Comparison of ENCODE assay signal across 18 cellular contexts in genomic region chr12:120885521-120885920, GRCh38. TPM values are rescaled to one million over a fixed set of nuclear protein-coding genes. Genes with fewer than 3 reads are reported as not detected.
DNase-seq lines count a peak whose midpoint lies in the region; ATAC-seq and TF ChIP-seq lines count a peak whose summit lies in the region.
"Had no signal": no experiment of that assay in that cellular context is flagged by ENCODE, and none has a peak within 500 bp of the region (broad histone marks: within the 10 kb centered on the region; RNA-seq: fewer than 3 reads in every experiment).

No MANE protein-coding gene starts in this region.

- POLR2A ChIA-PET in CD4-positive, alpha-beta T cell (lab: Charles Lee), result interaction anchor here (0.6 to 2.6 kb wide), 2 partner anchors 18 to 102 kb away, joined by 3 to 14 read pairs; partner anchors contain the start of gene SPPL3
- POLR2A ChIA-PET in SK-N-SH (lab: Yijun Ruan, JAX) (no interaction called here), MCF 10A (lab: Yijun Ruan, JAX) (no interaction called here)

- H3K36me3 ChIP-seq in SK-N-SH (replicated peaks in 1 of 2; ENCODE audit: control insufficient read depth in 1 of 2, insufficient read depth in 2 of 2, low read length in 1 of 2), result no peaks in the 10 kb centered on the region
- H3K36me3 ChIP-seq: HAP-1, SJSA1 had no signal

- no peak for TF ChIP-seq RAD21 in SK-N-SH (IDR thresholded peaks at IDR 0.05; ENCODE audit: low read length)

- no peaks in the 10 kb centered on the region for H3K4me1 ChIP-seq in SK-N-SH (ENCODE audit: control insufficient read depth in 1 of 2, insufficient read depth in 2 of 2, low read depth in 1 of 2, low read length in 1 of 2)
- H3K4me1 ChIP-seq: SJSA1 had no signal

- intact Hi-C loops in CD4-positive, alpha-beta T cell (cut with DNase I, micrococcal nuclease), result loop anchor here in 1 of 2 experiments (10.0 kb wide), 1 partner anchor 91 kb away; no protein-coding TSS in a partner anchor
- intact Hi-C loops in MCF 10A (cut with micrococcal nuclease), result no loop called here

- H3K4me2 ChIP-seq in SK-N-SH, result no peak overlapping the region

- peaks cover 6% of the 10 kb centered on the region for H3K36me3 Mint-ChIP-seq in CD4-positive, alpha-beta T cell (ENCODE audit: low read depth)
- H3K36me3 Mint-ChIP-seq in T-helper 2 cell treated with Interferon-gamma antibody and Interleukin-4, amounts not matched to agents 5 μg/mL and 100 μg/mL, for 36 hours (ENCODE audit: low read depth), result peaks cover 2% of the 10 kb centered on the region
- H3K36me3 Mint-ChIP-seq in MCF 10A (ENCODE audit: insufficient read depth, unreplicated experiment), result peaks cover 3% of the 10 kb centered on the region

- no peak overlapping the region for H3K4me3 ChIP-seq in SK-N-SH (ENCODE audit: low read depth in 2 of 2, low read length in 1 of 2)
- H3K4me3 ChIP-seq: HAP-1, SJSA1 had no signal

- peaks cover 36% of the 10 kb centered on the region; the same call in 1 of the 2 replicates for H4K20me1 ChIP-seq in SK-N-SH (ENCODE audit: insufficient read depth)

- H3K27ac ChIP-seq in CD4-positive, alpha-beta T cell (ENCODE audit: low read depth, low read length), result no peak overlapping the region
- H3K27ac ChIP-seq in SK-N-SH (ENCODE audit: low read depth in 2 of 2, low read length in 1 of 2), result no peak overlapping the region
- H3K27ac ChIP-seq: RWPE1, SJSA1 had no signal

- H3K27ac Mint-ChIP-seq in CD4-positive, alpha-beta T cell, result no peak overlapping the region
- peak overlapping the region; percentile 49 for H3K27ac Mint-ChIP-seq in T-helper 2 cell treated with Interferon-gamma antibody and Interleukin-4, amounts not matched to agents 5 μg/mL and 100 μg/mL, for 36 hours
- no peak overlapping the region for H3K27ac Mint-ChIP-seq in MCF 10A (ENCODE audit: low read depth, unreplicated experiment)

- H3K9me2 ChIP-seq in SK-N-SH, result no peaks in the 10 kb centered on the region

- H3K27me3 Mint-ChIP-seq in CD4-positive, alpha-beta T cell, result no peaks in the 10 kb centered on the region
- no peaks in the 10 kb centered on the region for H3K27me3 Mint-ChIP-seq in T-helper 2 cell treated with Interferon-gamma antibody and Interleukin-4, amounts not matched to agents 5 μg/mL and 100 μg/mL, for 36 hours (ENCODE audit: low read depth)
- no peaks in the 10 kb centered on the region for H3K27me3 Mint-ChIP-seq in MCF 10A (ENCODE audit: insufficient read depth, unreplicated experiment)

- no peak overlapping the region for H2AFZ ChIP-seq in SK-N-SH (ENCODE audit: low read depth)

- no peak overlapping the region for H3K9ac ChIP-seq in SK-N-SH

- H3K4me3 Mint-ChIP-seq in CD4-positive, alpha-beta T cell, result peak overlapping the region; percentile 46
- H3K4me3 Mint-ChIP-seq in T-helper 2 cell treated with Interferon-gamma antibody and Interleukin-4, amounts not matched to agents 5 μg/mL and 100 μg/mL, for 36 hours, result peak overlapping the region; percentile 34
- no peak overlapping the region for H3K4me3 Mint-ChIP-seq in MCF 10A (ENCODE audit: unreplicated experiment)
- H3K4me3 Mint-ChIP-seq: CD14-positive monocyte had no signal

- no peaks in the 10 kb centered on the region for H3F3A ChIP-seq in SK-N-SH (replicated peaks; ENCODE audit: insufficient read depth)

- H3K79me2 ChIP-seq in SK-N-SH (ENCODE audit: insufficient read depth), result peaks cover 96% of the 10 kb centered on the region

- peak; percentile 3 for DNase-seq in DMS153 (lab: John Stamatoyannopoulos, UW)
- no peak for DNase-seq in DMS153 treated with DMSO at 0.1 percent for 48 hours (lab: John Stamatoyannopoulos, UW; ENCODE audit: unreplicated experiment)
- DNase-seq in CD4-positive, alpha-beta T cell, result no peak
- no peak for DNase-seq in T-helper 2 cell treated with Interferon-gamma antibody and Interleukin-4, amounts not matched to agents 5 μg/mL and 100 μg/mL, for 36 hours (ENCODE audit: low spot score)
- DNase-seq in left lobe of liver (ENCODE audit: low spot score), result no peak
- DNase-seq in SK-N-SH, result no peak
- no peak for DNase-seq in MCF 10A (ENCODE audit: unreplicated experiment)
- DNase-seq in NCI-H2081 treated with DMSO at 0.1 percent for 48 hours (lab: John Stamatoyannopoulos, UW), result no peak
- DNase-seq: 8988T, Calu3, DMS79 treated with DMSO at 0.1 percent for 48 hours, NCI-H2029, NCI-H510A, OCI-M1 had no signal

- TF ChIP-seq EP300 in SK-N-SH (IDR thresholded peaks at IDR 0.05; ENCODE audit: borderline replicate concordance in 1 of 2, low read depth in 1 of 2, low read length in 1 of 2), result no peak

- TF ChIP-seq CTCF in CD4-positive, alpha-beta T cell (IDR thresholded peaks at IDR 0.05), result no peak
- TF ChIP-seq CTCF in SK-N-SH (IDR thresholded peaks at IDR 0.05), result no peak
- TF ChIP-seq CTCF in MCF 10A (IDR thresholded peaks at IDR 0.05; ENCODE audit: unreplicated experiment), result no peak

- no peaks in the 10 kb centered on the region for H3K27me3 ChIP-seq in CD4-positive, alpha-beta T cell (ENCODE audit: control insufficient read depth, insufficient read depth, low read length)
- H3K27me3 ChIP-seq in SK-N-SH (ENCODE audit: insufficient read depth), result no peaks in the 10 kb centered on the region
- H3K27me3 ChIP-seq: SJSA1 had no signal

- 94% methylated on average over 2 of the region's 2 CpGs for WGBS in SK-N-SH (ENCODE audit: low lambda C conversion rate)

- no peaks in the 10 kb centered on the region for H3K9me3 Mint-ChIP-seq in CD4-positive, alpha-beta T cell
- no peaks in the 10 kb centered on the region for H3K9me3 Mint-ChIP-seq in T-helper 2 cell treated with Interferon-gamma antibody and Interleukin-4, amounts not matched to agents 5 μg/mL and 100 μg/mL, for 36 hours
- H3K9me3 Mint-ChIP-seq in MCF 10A (ENCODE audit: unreplicated experiment), result no peaks in the 10 kb centered on the region
- H3K9me3 Mint-ChIP-seq: CD14-positive monocyte had no signal

- CTCF ChIA-PET in CD4-positive, alpha-beta T cell (lab: Charles Lee), result interaction anchor here (1.0 kb wide), 2 partner anchors 28 to 238 kb away, joined by 4 to 5 read pairs; no protein-coding TSS in a partner anchor
- CTCF ChIA-PET in SK-N-SH (lab: Yijun Ruan, JAX), result interaction anchor here (1.3 kb wide), 1 partner anchor 60 kb away, joined by 4 read pairs; no protein-coding TSS in a partner anchor
- CTCF ChIA-PET in MCF 10A (lab: Yijun Ruan, JAX), result interaction anchor here (0.6 to 0.7 kb wide), 2 partner anchors 91 to 378 kb away, joined by 3 to 4 read pairs; no protein-coding TSS in a partner anchor

- H3K9me3 ChIP-seq in CD4-positive, alpha-beta T cell (ENCODE audit: control insufficient read depth, low read length), result no peaks in the 10 kb centered on the region
- no peaks in the 10 kb centered on the region for H3K9me3 ChIP-seq in SK-N-SH
- H3K9me3 ChIP-seq: HAP-1, SJSA1 had no signal

- no peak for ATAC-seq in CD4-positive, alpha-beta T cell (ENCODE audit: poor library complexity)
- ATAC-seq in left lobe of liver, result peak; percentile 26

- BruUV-seq in MCF 10A (replicated peaks; lab: Mats Ljungman, UMichigan), result no TSS peak

- H3K4me1 Mint-ChIP-seq in CD4-positive, alpha-beta T cell (ENCODE audit: low read depth), result peaks cover 73% of the 10 kb centered on the region
- peaks cover 46% of the 10 kb centered on the region for H3K4me1 Mint-ChIP-seq in T-helper 2 cell treated with Interferon-gamma antibody and Interleukin-4, amounts not matched to agents 5 μg/mL and 100 μg/mL, for 36 hours (ENCODE audit: low read depth)
- H3K4me1 Mint-ChIP-seq in MCF 10A (ENCODE audit: insufficient read depth, unreplicated experiment), result peaks cover 19% of the 10 kb centered on the region

TF ChIP-seq in SK-N-SH, 30 proteins besides CTCF, POLR2A, EP300 and RAD21 (continues in another document):
- TF ChIP-seq EZH2phosphoT487 (IDR thresholded peaks at IDR 0.05; ENCODE audit: borderline replicate concordance, low read depth) (no peak), TAF1 (IDR thresholded peaks at IDR 0.05; ENCODE audit: borderline replicate concordance, low read depth, low read length) (no peak), FOXJ3 (CRISPR knock-in tag; IDR thresholded peaks at IDR 0.05) (no peak)
- TF ChIP-seq, protein P1, sequence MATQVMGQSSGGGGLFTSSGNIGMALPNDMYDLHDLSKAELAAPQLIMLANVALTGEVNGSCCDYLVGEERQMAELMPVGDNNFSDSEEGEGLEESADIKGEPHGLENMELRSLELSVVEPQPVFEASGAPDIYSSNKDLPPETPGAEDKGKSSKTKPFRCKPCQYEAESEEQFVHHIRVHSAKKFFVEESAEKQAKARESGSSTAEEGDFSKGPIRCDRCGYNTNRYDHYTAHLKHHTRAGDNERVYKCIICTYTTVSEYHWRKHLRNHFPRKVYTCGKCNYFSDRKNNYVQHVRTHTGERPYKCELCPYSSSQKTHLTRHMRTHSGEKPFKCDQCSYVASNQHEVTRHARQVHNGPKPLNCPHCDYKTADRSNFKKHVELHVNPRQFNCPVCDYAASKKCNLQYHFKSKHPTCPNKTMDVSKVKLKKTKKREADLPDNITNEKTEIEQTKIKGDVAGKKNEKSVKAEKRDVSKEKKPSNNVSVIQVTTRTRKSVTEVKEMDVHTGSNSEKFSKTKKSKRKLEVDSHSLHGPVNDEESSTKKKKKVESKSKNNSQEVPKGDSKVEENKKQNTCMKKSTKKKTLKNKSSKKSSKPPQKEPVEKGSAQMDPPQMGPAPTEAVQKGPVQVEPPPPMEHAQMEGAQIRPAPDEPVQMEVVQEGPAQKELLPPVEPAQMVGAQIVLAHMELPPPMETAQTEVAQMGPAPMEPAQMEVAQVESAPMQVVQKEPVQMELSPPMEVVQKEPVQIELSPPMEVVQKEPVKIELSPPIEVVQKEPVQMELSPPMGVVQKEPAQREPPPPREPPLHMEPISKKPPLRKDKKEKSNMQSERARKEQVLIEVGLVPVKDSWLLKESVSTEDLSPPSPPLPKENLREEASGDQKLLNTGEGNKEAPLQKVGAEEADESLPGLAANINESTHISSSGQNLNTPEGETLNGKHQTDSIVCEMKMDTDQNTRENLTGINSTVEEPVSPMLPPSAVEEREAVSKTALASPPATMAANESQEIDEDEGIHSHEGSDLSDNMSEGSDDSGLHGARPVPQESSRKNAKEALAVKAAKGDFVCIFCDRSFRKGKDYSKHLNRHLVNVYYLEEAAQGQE (IDR thresholded peaks at IDR 0.05; ENCODE audit: low read depth, low read length), result no peak
- TF ChIP-seq, protein P2, sequence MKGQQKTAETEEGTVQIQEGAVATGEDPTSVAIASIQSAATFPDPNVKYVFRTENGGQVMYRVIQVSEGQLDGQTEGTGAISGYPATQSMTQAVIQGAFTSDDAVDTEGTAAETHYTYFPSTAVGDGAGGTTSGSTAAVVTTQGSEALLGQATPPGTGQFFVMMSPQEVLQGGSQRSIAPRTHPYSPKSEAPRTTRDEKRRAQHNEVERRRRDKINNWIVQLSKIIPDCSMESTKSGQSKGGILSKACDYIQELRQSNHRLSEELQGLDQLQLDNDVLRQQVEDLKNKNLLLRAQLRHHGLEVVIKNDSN (IDR thresholded peaks at IDR 0.05; ENCODE audit: borderline replicate concordance, low read depth), result no peak

RNA-seq across cellular contexts. Expression of gene SPPL3, which starts 18.6 kb away (rescaled TPM):
- 10 to 100 TPM; 38.3 to 43.4 TPM for total RNA-seq in CD4-positive, alpha-beta T cell
- total RNA-seq in left lobe of liver (17.5 TPM), MCF 10A (2022) (32.6 and 43.7 TPM in 2 replicates)
- 9.6 and 18.8 TPM in 2 replicates for polyA plus RNA-seq in SK-N-SH (2012; rRNA removed)
- polyA plus RNA-seq in SK-N-SH (2012; cell fraction: cytosol; rRNA removed), result 31.9 and 33.6 TPM in 2 replicates
- polyA plus RNA-seq in SK-N-SH (2012; cell fraction: nucleus; rRNA removed), result 9.8 and 17.6 TPM in 2 replicates
